In genomic region chr3:160226740-160227048, GRCh38 we compare ENCODE assay signal across 9 cellular contexts. TPM values are rescaled to one million over a fixed set of nuclear protein-coding genes. Genes with fewer than 3 reads are reported as not detected.
DNase-seq lines count a peak whose midpoint lies in the region; ATAC-seq, FAIRE-seq and TF ChIP-seq lines count a peak whose summit lies in the region.
"Had no signal": no experiment of that assay in that cellular context is flagged by ENCODE, and none has a peak within 500 bp of the region (broad histone marks: within the 10 kb centered on the region; RNA-seq: fewer than 3 reads in every experiment).

No MANE protein-coding gene starts in this region.

- CTCF ChIA-PET in A549 (lab: Yijun Ruan, JAX) (interaction anchor here (0.7 to 4.3 kb wide), 5 partner anchors 11 to 115 kb away, joined by 3 to 26 read pairs (median 4); no protein-coding TSS in a partner anchor), HCT116 (lab: Charles Lee) (no interaction called here)

- no peaks in the 10 kb centered on the region for H3K27me3 ChIP-seq in HCT116 (ENCODE audit: insufficient read depth, low read length)

- TF ChIP-seq POLR2A in A549 (IDR thresholded peaks at IDR 0.05; ENCODE audit: low read length): no peak
- no peak for TF ChIP-seq POLR2A in HCT116 (IDR thresholded peaks at IDR 0.05; ENCODE audit: borderline replicate concordance, extremely low read depth, insufficient read depth, insufficient read length)

- peaks cover 37 to 47% of the 10 kb centered on the region in 2 donors for H3K27me3 Mint-ChIP-seq in natural killer cell (ENCODE audit: low read depth in 2 of 2)

- H3K9me3 Mint-ChIP-seq in natural killer cell: no peaks in the 10 kb centered on the region

- H3K27ac ChIP-seq in A549: peak overlapping the region in 1 of 2 experiments; percentile 89; a peak in 3 of 6 replicates
- no peak overlapping the region for H3K27ac ChIP-seq in HCT116 (ENCODE audit: low read depth, low read length)
- H3K27ac ChIP-seq in coronary artery: no peak overlapping the region

- intact Hi-C loops in HCT116 (cut with micrococcal nuclease): no loop called here
- intact Hi-C loops in natural killer cell (cut with micrococcal nuclease): no loop called here

- no peak overlapping the region for H3K9ac ChIP-seq in HCT116 (ENCODE audit: low read length)

- BruUV-seq in HCT116 (replicated peaks; lab: Mats Ljungman, UMichigan): TSS peak; percentile 74

- no peaks in the 10 kb centered on the region for H3K9me3 ChIP-seq in A549
- H3K9me3 ChIP-seq in HCT116 (ENCODE audit: control insufficient read depth in 1 of 2, insufficient read depth in 1 of 2, low read depth in 1 of 2, low read length in 2 of 2): no peaks in the 10 kb centered on the region

- 88% methylated on average over 12 of the region's 12 CpGs for WGBS in A549 (ENCODE audit: missing lambda C conversion rate)

- DNase-seq in A549 (ENCODE audit: low read depth in 1 of 2, low spot score in 1 of 2) (no peak), HCT116 (ENCODE audit: low read depth, low spot score) (no peak), coronary artery (ENCODE audit: low spot score) (no peak), natural killer cell (no peak), AG20443 (ENCODE audit: low spot score) (no peak)
- no peak for DNase-seq in stimulated activated CD4-positive, alpha-beta T cell treated with anti-CD3 and anti-CD28 coated beads, Interleukin-4, amount 100 ng/mL, for 4 hours

- H3K36me3 Mint-ChIP-seq in natural killer cell: no peaks in the 10 kb centered on the region

- no peak overlapping the region for H2AFZ ChIP-seq in HCT116 (ENCODE audit: low read depth, low read length, poor library complexity, severe bottlenecking)

- TF ChIP-seq CTCF in A549 (IDR thresholded peaks at IDR 0.05) (no peak), HCT116 (IDR thresholded peaks at IDR 0.05 in 2 of 3, conservative IDR thresholded peaks at IDR 0.05 in 1 of 3; ENCODE audit: borderline replicate concordance in 1 of 3, insufficient read depth in 1 of 3, low read depth in 2 of 3, low read length in 2 of 3) (no peak), coronary artery (IDR thresholded peaks at IDR 0.05) (no peak), natural killer cell (IDR thresholded peaks at IDR 0.05) (no peak)

- H3K4me1 ChIP-seq in A549 (no peaks in the 10 kb centered on the region), HCT116 (ENCODE audit: control insufficient read depth in 1 of 2, insufficient read depth in 2 of 2, low read length in 2 of 2) (peaks cover 5 to 9% of the 10 kb centered on the region in 2 experiments; a peak in 2 of 4 replicates)

- H3K4me1 Mint-ChIP-seq in natural killer cell: peaks cover 11 to 15% of the 10 kb centered on the region in 2 donors

- H3K36me3 ChIP-seq in HCT116 (ENCODE audit: control insufficient read depth in 1 of 2, insufficient read depth in 2 of 2, low read length in 2 of 2): no peaks in the 10 kb centered on the region

- ATAC-seq in A549 (no peak), HCT116 (no peak), natural killer cell (no peak), GM21737 (IDR thresholded peaks at IDR 0.05; ENCODE audit: unreplicated experiment) (no peak), GM21619 (IDR thresholded peaks at IDR 0.05; ENCODE audit: unreplicated experiment) (no peak)

- H3K4me3 ChIP-seq in A549: peak overlapping the region; percentile 57
- no peak overlapping the region for H3K4me3 ChIP-seq in HCT116 (replicated peaks in 1 of 2; ENCODE audit: low read depth in 1 of 2, low read length in 2 of 2)
- peak overlapping the region; percentile 86 for H3K4me3 ChIP-seq in coronary artery

- POLR2A ChIA-PET in A549 (lab: Yijun Ruan, JAX): no interaction called here
- POLR2A ChIA-PET in HCT116 (lab: Charles Lee): no interaction called here

- H3K79me2 ChIP-seq in HCT116 (ENCODE audit: insufficient read depth, low read length): no peaks in the 10 kb centered on the region

- H3K27ac Mint-ChIP-seq in natural killer cell: no peak overlapping the region

- H3K4me3 Mint-ChIP-seq in natural killer cell: peak overlapping the region; percentile 89

- RAD21 ChIA-PET in HCT116 (lab: Charles Lee; ENCODE audit: low non-redundant PET in 1 of 2, low total read pairs in 2 of 2, uncharacterized antibody in 2 of 2, unreplicated experiment in 2 of 2): no interaction called here

- no peak for FAIRE-seq in A549 (lab: Jason Lieb, UNC)

- TF ChIP-seq EP300 in A549 (IDR thresholded peaks at IDR 0.05): no peak

- TF ChIP-seq RAD21 in A549 (conservative IDR thresholded peaks at IDR 0.05 in 1 of 2, IDR thresholded peaks at IDR 0.05 in 1 of 2) (no peak), HCT116 (IDR thresholded peaks at IDR 0.05; ENCODE audit: low read depth) (no peak)

- no peaks in the 10 kb centered on the region for H4K20me1 ChIP-seq in HCT116 (ENCODE audit: insufficient read depth)

- H3K9me2 ChIP-seq in HCT116 (ENCODE audit: insufficient read depth): no peaks in the 10 kb centered on the region

- H3K4me2 ChIP-seq in A549: peak overlapping the region; percentile 77
- H3K4me2 ChIP-seq in HCT116 (ENCODE audit: low read length): peak overlapping the region; percentile 83

TF ChIP-seq in A549, 52 proteins besides CTCF, POLR2A, EP300 and RAD21 (continues in another document):
- TF ChIP-seq BHLHE40 (IDR thresholded peaks at IDR 0.05; ENCODE audit: low read depth, low read length) (no peak), NR3C1 (IDR thresholded peaks at IDR 0.05) (no peak), RARB (CRISPR knock-in tag; IDR thresholded peaks at IDR 0.05) (no peak), ZNF302 (CRISPR knock-in tag; IDR thresholded peaks at IDR 0.05) (no peak), FOXS1 (CRISPR knock-in tag; IDR thresholded peaks at IDR 0.05) (no peak), PBX3 (IDR thresholded peaks at IDR 0.05) (no peak), CBX8 (IDR thresholded peaks at IDR 0.05) (no peak), ZFP36 (IDR thresholded peaks at IDR 0.05; ENCODE audit: borderline replicate concordance, partially characterized antibody) (no peak)
- TF ChIP-seq, protein P1, sequence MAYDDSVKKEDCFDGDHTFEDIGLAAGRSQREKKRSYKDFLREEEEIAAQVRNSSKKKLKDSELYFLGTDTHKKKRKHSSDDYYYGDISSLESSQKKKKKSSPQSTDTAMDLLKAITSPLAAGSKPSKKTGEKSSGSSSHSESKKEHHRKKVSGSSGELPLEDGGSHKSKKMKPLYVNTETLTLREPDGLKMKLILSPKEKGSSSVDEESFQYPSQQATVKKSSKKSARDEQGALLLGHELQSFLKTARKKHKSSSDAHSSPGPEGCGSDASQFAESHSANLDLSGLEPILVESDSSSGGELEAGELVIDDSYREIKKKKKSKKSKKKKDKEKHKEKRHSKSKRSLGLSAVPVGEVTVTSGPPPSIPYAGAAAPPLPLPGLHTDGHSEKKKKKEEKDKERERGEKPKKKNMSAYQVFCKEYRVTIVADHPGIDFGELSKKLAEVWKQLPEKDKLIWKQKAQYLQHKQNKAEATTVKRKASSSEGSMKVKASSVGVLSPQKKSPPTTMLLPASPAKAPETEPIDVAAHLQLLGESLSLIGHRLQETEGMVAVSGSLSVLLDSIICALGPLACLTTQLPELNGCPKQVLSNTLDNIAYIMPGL (CRISPR knock-in tag; IDR thresholded peaks at IDR 0.05; ENCODE audit: borderline replicate concordance): no peak

TF ChIP-seq in HCT116, 20 proteins besides CTCF, POLR2A, EP300 and RAD21 (continues in another document):
- no peak for TF ChIP-seq SP1 (IDR thresholded peaks at IDR 0.05; ENCODE audit: low read depth)
- TF ChIP-seq EZH2phosphoT487 (IDR thresholded peaks at IDR 0.05; ENCODE audit: borderline replicate concordance): no peak
- TF ChIP-seq EGR1 (IDR thresholded peaks at IDR 0.05; ENCODE audit: low read depth): no peak
- no peak for TF ChIP-seq TCF7L2 (IDR thresholded peaks at IDR 0.05; ENCODE audit: borderline replicate concordance, extremely low read depth, insufficient read depth, insufficient read length)
- no peak for TF ChIP-seq ZFX (IDR thresholded peaks at IDR 0.05)
- TF ChIP-seq MAX (IDR thresholded peaks at IDR 0.05): no peak
- TF ChIP-seq EZH2 (IDR thresholded peaks at IDR 0.05): no peak
- TF ChIP-seq JUND (IDR thresholded peaks at IDR 0.05): no peak
- no peak for TF ChIP-seq FOSL1 (IDR thresholded peaks at IDR 0.05; ENCODE audit: low read depth)
- no peak for TF ChIP-seq ZNF274 (IDR thresholded peaks at IDR 0.05; ENCODE audit: low read depth, low read length)
- TF ChIP-seq ELF1 (IDR thresholded peaks at IDR 0.05; ENCODE audit: borderline replicate concordance, low read depth): no peak
- TF ChIP-seq SRF (IDR thresholded peaks at IDR 0.05; ENCODE audit: low read depth): no peak
- TF ChIP-seq YY1 (IDR thresholded peaks at IDR 0.05; ENCODE audit: extremely low read depth, insufficient replicate concordance, low read depth, low read length): no peak
- no peak for TF ChIP-seq SIN3A (IDR thresholded peaks at IDR 0.05; ENCODE audit: low read depth)
- TF ChIP-seq, protein P2, sequence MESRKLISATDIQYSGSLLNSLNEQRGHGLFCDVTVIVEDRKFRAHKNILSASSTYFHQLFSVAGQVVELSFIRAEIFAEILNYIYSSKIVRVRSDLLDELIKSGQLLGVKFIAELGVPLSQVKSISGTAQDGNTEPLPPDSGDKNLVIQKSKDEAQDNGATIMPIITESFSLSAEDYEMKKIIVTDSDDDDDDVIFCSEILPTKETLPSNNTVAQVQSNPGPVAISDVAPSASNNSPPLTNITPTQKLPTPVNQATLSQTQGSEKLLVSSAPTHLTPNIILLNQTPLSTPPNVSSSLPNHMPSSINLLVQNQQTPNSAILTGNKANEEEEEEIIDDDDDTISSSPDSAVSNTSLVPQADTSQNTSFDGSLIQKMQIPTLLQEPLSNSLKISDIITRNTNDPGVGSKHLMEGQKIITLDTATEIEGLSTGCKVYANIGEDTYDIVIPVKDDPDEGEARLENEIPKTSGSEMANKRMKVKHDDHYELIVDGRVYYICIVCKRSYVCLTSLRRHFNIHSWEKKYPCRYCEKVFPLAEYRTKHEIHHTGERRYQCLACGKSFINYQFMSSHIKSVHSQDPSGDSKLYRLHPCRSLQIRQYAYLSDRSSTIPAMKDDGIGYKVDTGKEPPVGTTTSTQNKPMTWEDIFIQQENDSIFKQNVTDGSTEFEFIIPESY (IDR thresholded peaks at IDR 0.05; ENCODE audit: extremely low read depth, insufficient replicate concordance, low read length): no peak
- no peak for TF ChIP-seq ATF3 (IDR thresholded peaks at IDR 0.05)

RNA-seq across cellular contexts. Expression of gene C3orf80, which starts 1.5 kb away (rescaled TPM):
- 1.7 TPM in 2 replicates for polyA plus RNA-seq in A549 (2011; rRNA removed)
- 0.69 and 1.0 TPM in 2 replicates for polyA plus RNA-seq in A549 (2012; cell fraction: cytosol; rRNA removed)
- polyA plus RNA-seq in A549 (2012; cell fraction: nucleus; rRNA removed): 1.4 and 2.4 TPM in 2 replicates
- 2.0 to 3.7 TPM (median 3.5 TPM) in 3 replicates for polyA plus RNA-seq in A549 (2017; fragmentation: RNase III; extraction: RNeasy Plus Mini Kit Qiagen cat#74134 plus additional on column Dnase treatment)
- polyA minus RNA-seq in A549 (2011; rRNA and poly(A)+ RNA removed): 0.79 and 0.83 TPM in 2 replicates
- total RNA-seq in HCT116 (2021; ENCODE audit: unreplicated experiment): 2.4 TPM
- 1.5 and 1.7 TPM in 2 replicates for polyA plus RNA-seq in HCT116 (2012)
- not detected for total RNA-seq in natural killer cell
- total RNA-seq: glomerular endothelial cell had no signal

Comparison
In these comparisons a context has a peak if more than half of its experiments do, and no peak if none do; other contexts are left out.
1. H3K4me3 ChIP-seq: peak in A549 (single experiment) and coronary artery (single experiment); none in HCT116 (0 of 2).